8 cellular contexts compared by ENCODE assay signal in the genomic region with DNA sequence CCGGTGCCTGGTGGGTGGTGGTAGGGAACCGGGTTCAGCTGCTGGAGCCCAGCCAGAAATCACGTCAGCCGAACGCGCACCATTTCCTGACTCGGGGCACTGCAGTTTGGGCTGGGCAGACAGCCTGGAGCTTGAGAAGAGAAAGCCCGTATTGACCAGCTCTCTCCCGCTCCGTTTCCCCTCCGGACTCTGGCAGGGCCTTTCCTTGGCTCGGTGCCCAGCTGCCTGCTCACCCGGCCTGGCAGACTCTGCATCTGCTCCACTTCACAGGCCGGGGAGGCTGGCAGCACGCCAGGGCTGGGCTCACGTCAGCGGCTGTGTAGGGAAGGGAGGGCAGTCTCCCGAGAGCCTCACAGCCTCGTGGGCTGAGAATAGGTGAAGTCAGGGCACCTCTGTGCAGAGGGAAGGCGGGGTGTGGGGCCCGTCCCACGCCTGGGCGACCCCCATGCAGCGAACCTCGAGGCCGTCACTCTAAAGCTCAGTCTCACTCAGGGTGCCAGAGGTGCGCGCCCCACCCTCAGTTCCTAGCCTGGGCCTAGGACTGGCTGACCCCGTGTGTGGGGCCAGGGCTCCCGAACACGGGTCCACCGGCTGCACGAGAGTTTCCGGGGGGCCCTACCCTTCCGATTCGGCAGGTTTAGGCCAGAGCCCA. TPM values are rescaled to one million over a fixed set of nuclear protein-coding genes. Genes with fewer than 3 reads are reported as not detected.
DNase-seq lines count a peak whose midpoint lies in the region; ATAC-seq and TF ChIP-seq lines count a peak whose summit lies in the region.

No MANE protein-coding gene starts in this region.

- H3K27ac ChIP-seq in C4-2B = peak overlapping the region; percentile 82

- DNase-seq in NCI-H748 treated with DMSO at 0.1 percent for 48 hours (lab: John Stamatoyannopoulos, UW) (peak; percentile 98), fibroblast of gingiva (ENCODE audit: low read depth) (peak; percentile 98)
- peak; percentile 75 for DNase-seq in activated T-cell treated with anti-CD3 and anti-CD28 coated beads, Interleukin-2, amount 50 U/mL, for 24 hours
- no peak for DNase-seq in natural killer cell treated with Interleukin-12 subunit alpha and Interleukin-12 subunit beta and Interleukin-15 and Interleukin-18, amount 100 ng/mL, for 72 hours (ENCODE audit: low spot score)

- ATAC-seq in HG02759 (IDR thresholded peaks at IDR 0.05; ENCODE audit: unreplicated experiment) (peak; percentile 27), HG02610 (IDR thresholded peaks at IDR 0.05; ENCODE audit: unreplicated experiment) (no peak)
- ATAC-seq in natural killer cell treated with Interleukin-12 subunit alpha and Interleukin-12 subunit beta and Interleukin-15 and Interleukin-18, amount 100 ng/mL, for 72 hours = peak; percentile 53 to 62

- H3K4me1 Mint-ChIP-seq in activated T-cell treated with anti-CD3 and anti-CD28 coated beads, Interleukin-2, amount 50 U/mL, for 24 hours (ENCODE audit: low read depth) = peaks cover 27% of the 10 kb centered on the region
- H3K4me1 Mint-ChIP-seq in natural killer cell treated with Interleukin-12 subunit alpha and Interleukin-12 subunit beta and Interleukin-15 and Interleukin-18, amount 100 ng/mL, for 72 hours (ENCODE audit: low read depth in 2 of 2) = peaks cover 7 to 21% of the 10 kb centered on the region in 2 donors
- peaks cover 30% of the 10 kb centered on the region for H3K4me1 Mint-ChIP-seq in stimulated activated naive CD8-positive, alpha-beta T cell treated with anti-CD3 and anti-CD28 coated beads, Interleukin-15, Interleukin-2, amounts not matched to agents 100 ng/mL and 50 ng/mL, for 24 hours (ENCODE audit: low read depth)

- H3K27me3 Mint-ChIP-seq in activated T-cell treated with anti-CD3 and anti-CD28 coated beads, Interleukin-2, amount 50 U/mL, for 24 hours = no peaks in the 10 kb centered on the region
- no peaks in the 10 kb centered on the region for H3K27me3 Mint-ChIP-seq in natural killer cell treated with Interleukin-12 subunit alpha and Interleukin-12 subunit beta and Interleukin-15 and Interleukin-18, amount 100 ng/mL, for 72 hours
- no peaks in the 10 kb centered on the region for H3K27me3 Mint-ChIP-seq in stimulated activated naive CD8-positive, alpha-beta T cell treated with anti-CD3 and anti-CD28 coated beads, Interleukin-15, Interleukin-2, amounts not matched to agents 100 ng/mL and 50 ng/mL, for 24 hours

- H3K9me3 Mint-ChIP-seq in activated T-cell treated with anti-CD3 and anti-CD28 coated beads, Interleukin-2, amount 50 U/mL, for 24 hours = no peaks in the 10 kb centered on the region
- no peaks in the 10 kb centered on the region for H3K9me3 Mint-ChIP-seq in natural killer cell treated with Interleukin-12 subunit alpha and Interleukin-12 subunit beta and Interleukin-15 and Interleukin-18, amount 100 ng/mL, for 72 hours
- H3K9me3 Mint-ChIP-seq in stimulated activated naive CD8-positive, alpha-beta T cell treated with anti-CD3 and anti-CD28 coated beads, Interleukin-15, Interleukin-2, amounts not matched to agents 100 ng/mL and 50 ng/mL, for 24 hours = no peaks in the 10 kb centered on the region

- H3K4me3 Mint-ChIP-seq in activated T-cell treated with anti-CD3 and anti-CD28 coated beads, Interleukin-2, amount 50 U/mL, for 24 hours = peak overlapping the region; percentile 49
- H3K4me3 Mint-ChIP-seq in natural killer cell treated with Interleukin-12 subunit alpha and Interleukin-12 subunit beta and Interleukin-15 and Interleukin-18, amount 100 ng/mL, for 72 hours = no peak overlapping the region
- H3K4me3 Mint-ChIP-seq in stimulated activated naive CD8-positive, alpha-beta T cell treated with anti-CD3 and anti-CD28 coated beads, Interleukin-15, Interleukin-2, amounts not matched to agents 100 ng/mL and 50 ng/mL, for 24 hours = peak overlapping the region; percentile 32

- no peak overlapping the region for H3K27ac Mint-ChIP-seq in activated T-cell treated with anti-CD3 and anti-CD28 coated beads, Interleukin-2, amount 50 U/mL, for 24 hours
- H3K27ac Mint-ChIP-seq in natural killer cell treated with Interleukin-12 subunit alpha and Interleukin-12 subunit beta and Interleukin-15 and Interleukin-18, amount 100 ng/mL, for 72 hours = peak overlapping the region in 1 of 2 donors; percentile 33
- no peak overlapping the region for H3K27ac Mint-ChIP-seq in stimulated activated naive CD8-positive, alpha-beta T cell treated with anti-CD3 and anti-CD28 coated beads, Interleukin-15, Interleukin-2, amounts not matched to agents 100 ng/mL and 50 ng/mL, for 24 hours

- TF ChIP-seq CTCF in C4-2B (conservative IDR thresholded peaks at IDR 0.05) = no peak

- H3K36me3 Mint-ChIP-seq in activated T-cell treated with anti-CD3 and anti-CD28 coated beads, Interleukin-2, amount 50 U/mL, for 24 hours (ENCODE audit: low read depth) = peaks cover 9% of the 10 kb centered on the region
- no peaks in the 10 kb centered on the region for H3K36me3 Mint-ChIP-seq in natural killer cell treated with Interleukin-12 subunit alpha and Interleukin-12 subunit beta and Interleukin-15 and Interleukin-18, amount 100 ng/mL, for 72 hours
- H3K36me3 Mint-ChIP-seq in stimulated activated naive CD8-positive, alpha-beta T cell treated with anti-CD3 and anti-CD28 coated beads, Interleukin-15, Interleukin-2, amounts not matched to agents 100 ng/mL and 50 ng/mL, for 24 hours (ENCODE audit: low read depth) = no peaks in the 10 kb centered on the region

RNA-seq across cellular contexts. Expression of gene OR1D5, which starts 59.1 kb away (rescaled TPM):
- total RNA-seq in natural killer cell treated with Interleukin-12 subunit alpha and Interleukin-12 subunit beta and Interleukin-15 and Interleukin-18, amount 100 ng/mL, for 72 hours = not detected
